In the genomic region with DNA sequence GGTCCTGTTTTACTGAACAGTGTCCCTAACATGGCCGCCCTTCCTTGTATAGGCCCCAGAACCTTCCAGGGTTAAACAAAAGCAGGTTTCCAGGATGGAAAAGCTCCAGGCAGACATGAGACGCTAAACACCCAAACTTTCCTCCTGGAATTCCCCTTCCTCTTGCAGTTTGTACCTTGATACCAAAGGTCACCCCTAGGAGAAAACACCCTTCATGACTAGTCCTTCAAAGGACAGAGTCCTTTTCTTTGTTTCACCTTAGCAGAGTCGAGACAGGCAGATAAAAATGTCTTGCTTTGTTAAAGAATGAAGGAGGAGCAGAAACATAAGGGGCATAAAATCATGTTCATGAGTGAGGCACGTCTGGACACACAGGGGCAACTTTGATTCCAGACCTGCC, we compare ENCODE assay signal across 20 cellular contexts.
A peak's percentile ranks its signal among the peaks of the same experiment; 100 is the strongest.
DNase-seq lines count a peak whose midpoint lies in the region; ATAC-seq, FAIRE-seq and TF ChIP-seq lines count a peak whose summit lies in the region.
"Had no signal": no experiment of that assay in that cellular context is flagged by ENCODE, and none has a peak within 500 bp of the region (broad histone marks: within the 10 kb centered on the region; RNA-seq: fewer than 3 reads in every experiment).

No MANE protein-coding gene starts in this region.

- peaks cover 2 to 4% of the 10 kb centered on the region in 2 donors for H3K36me3 Mint-ChIP-seq in CD4-positive, alpha-beta memory T cell
- H3K36me3 Mint-ChIP-seq in nephron (ENCODE audit: low read depth), result no peaks in the 10 kb centered on the region

- CTCF ChIA-PET in CD4-positive, alpha-beta memory T cell (lab: Charles Lee; ENCODE audit: partially characterized antibody), result no interaction called here
- CTCF ChIA-PET in GM12878 (lab: Yijun Ruan, JAX), result no interaction called here

- H3K79me2 ChIP-seq in GM12878 (ENCODE audit: control insufficient read depth, insufficient read depth, low read length), result peaks cover 9% of the 10 kb centered on the region

- no peak for ATAC-seq in GM12878
- ATAC-seq: esophagus mucosa, lower lobe of right lung had no signal

- in situ Hi-C loops in GM12878 (cut with MboI), result no loop called here

- RAD21 ChIA-PET in GM12878 (lab: Charles Lee; ENCODE audit: unreplicated experiment), result interaction anchor here (1.0 to 1.8 kb wide), 5 partner anchors 10 to 22 kb away, joined by 3 to 6 read pairs (median 4); no protein-coding TSS in a partner anchor

- no TSS peak for BruUV-seq in GM12878 (replicated peaks; lab: Mats Ljungman, UMichigan)

- H3K36me3 ChIP-seq in CD4-positive, alpha-beta memory T cell (ENCODE audit: insufficient read depth, low read length), result no peaks in the 10 kb centered on the region
- H3K36me3 ChIP-seq in GM12878 (ENCODE audit: control insufficient read depth in 2 of 2, insufficient read depth in 2 of 2, low read length in 1 of 2), result no peaks in the 10 kb centered on the region
- no peaks in the 10 kb centered on the region for H3K36me3 ChIP-seq in suprapubic skin
- H3K36me3 ChIP-seq in sigmoid colon, result no peaks in the 10 kb centered on the region
- H3K36me3 ChIP-seq: lower lobe of right lung, spleen, thyroid gland had no signal

- TF ChIP-seq RAD21 in GM12878 (IDR thresholded peaks at IDR 0.05; ENCODE audit: insufficient read depth, low read depth, low read length), result no peak

- H3K4me2 ChIP-seq in GM12878 (ENCODE audit: control insufficient read depth, insufficient read depth), result no peak overlapping the region

- H3K27me3 Mint-ChIP-seq in CD4-positive, alpha-beta memory T cell, result no peaks in the 10 kb centered on the region
- peaks cover 7% of the 10 kb centered on the region for H3K27me3 Mint-ChIP-seq in nephron (ENCODE audit: low read depth)
- H3K27me3 Mint-ChIP-seq: activated naive CD8-positive, alpha-beta T cell treated with anti-CD3 and anti-CD28 coated beads for 36 hours had no signal

- no peak overlapping the region for H3K27ac ChIP-seq in CD4-positive, alpha-beta memory T cell (ENCODE audit: low read depth, low read length)
- H3K27ac ChIP-seq in HL-60 (replicated peaks) (peak overlapping the region; percentile 52), GM12878 (ENCODE audit: control insufficient read depth, insufficient read depth) (no peak overlapping the region), suprapubic skin (no peak overlapping the region), sigmoid colon (no peak overlapping the region)
- H3K27ac ChIP-seq: lower lobe of right lung, thyroid gland had no signal

- no peaks in the 10 kb centered on the region for H3K27me3 ChIP-seq in CD4-positive, alpha-beta memory T cell (ENCODE audit: insufficient read depth, low read length)
- H3K27me3 ChIP-seq in HL-60 (ENCODE audit: insufficient read depth, poor library complexity, severe bottlenecking), result no peaks in the 10 kb centered on the region
- no peaks in the 10 kb centered on the region for H3K27me3 ChIP-seq in GM12878 (replicated peaks in 1 of 2; ENCODE audit: control insufficient read depth in 2 of 2, insufficient read depth in 2 of 2, low read length in 1 of 2)
- H3K27me3 ChIP-seq in suprapubic skin, result no peaks in the 10 kb centered on the region
- no peaks in the 10 kb centered on the region for H3K27me3 ChIP-seq in sigmoid colon
- H3K27me3 ChIP-seq: spleen, thyroid gland had no signal

- no peaks in the 10 kb centered on the region for H3K9me3 ChIP-seq in CD4-positive, alpha-beta memory T cell (ENCODE audit: control insufficient read depth in 1 of 2, low read length in 2 of 2)
- H3K9me3 ChIP-seq in GM12878 (replicated peaks; ENCODE audit: control insufficient read depth, insufficient read depth, low read length) (no peaks in the 10 kb centered on the region; the same call in 2 of the 3 replicates), suprapubic skin (no peaks in the 10 kb centered on the region), sigmoid colon (no peaks in the 10 kb centered on the region)
- H3K9me3 ChIP-seq: lower lobe of right lung, spleen, thyroid gland had no signal

- peaks cover 36% of the 10 kb centered on the region for H3K4me1 ChIP-seq in CD4-positive, alpha-beta memory T cell (ENCODE audit: insufficient read depth, low read length)
- H3K4me1 ChIP-seq in GM12878 (ENCODE audit: control insufficient read depth, insufficient read depth, low read length), result peaks cover 25% of the 10 kb centered on the region
- no peaks in the 10 kb centered on the region for H3K4me1 ChIP-seq in suprapubic skin
- no peaks in the 10 kb centered on the region for H3K4me1 ChIP-seq in sigmoid colon
- H3K4me1 ChIP-seq: lower lobe of right lung, thyroid gland had no signal

- TF ChIP-seq CTCF in HL-60 (IDR thresholded peaks at IDR 0.05; ENCODE audit: insufficient read depth, low read length) (no peak), GM12878 (IDR thresholded peaks at IDR 0.05 in 2 of 3, conservative IDR thresholded peaks at IDR 0.05 in 1 of 3; ENCODE audit: control insufficient read depth in 2 of 3, extremely low read depth in 1 of 3, insufficient read depth in 1 of 3, low read depth in 3 of 3, low read length in 3 of 3) (no peak), nephron (IDR thresholded peaks at IDR 0.05; ENCODE audit: unreplicated experiment in 3 of 3) (no peak), suprapubic skin (IDR thresholded peaks at IDR 0.05) (no peak), sigmoid colon (IDR thresholded peaks at IDR 0.05) (no peak)

- no peak for FAIRE-seq in GM12878 (lab: Jason Lieb, UNC)
- FAIRE-seq: frontal cortex, keratinocyte had no signal

- H2AFZ ChIP-seq in GM12878 (ENCODE audit: control insufficient read depth, low read depth, low read length), result no peak overlapping the region

- no peak overlapping the region for H3K4me3 ChIP-seq in CD4-positive, alpha-beta memory T cell (ENCODE audit: low read length in 2 of 2)
- H3K4me3 ChIP-seq in HL-60 (replicated peaks; ENCODE audit: insufficient read depth, low read length), result no peak overlapping the region
- no peak overlapping the region for H3K4me3 ChIP-seq in GM12878
- no peak overlapping the region for H3K4me3 ChIP-seq in suprapubic skin
- H3K4me3 ChIP-seq in sigmoid colon, result no peak overlapping the region
- H3K4me3 ChIP-seq: lower lobe of right lung, spleen, thyroid gland had no signal

- peaks cover 0 to 2% (median 0%) of the 10 kb centered on the region in 8 donors for H3K9me3 Mint-ChIP-seq in CD4-positive, alpha-beta memory T cell
- peaks cover 7% of the 10 kb centered on the region for H3K9me3 Mint-ChIP-seq in nephron

- intact Hi-C loops in CD4-positive, alpha-beta memory T cell (cut with micrococcal nuclease), result loop anchor here (10.0 kb wide), 1 partner anchor 1045 kb away; a partner anchor contains a TSS
- intact Hi-C loops in GM12878 (cut with micrococcal nuclease; ENCODE audit: unreplicated experiment), result loop anchor here (10.0 kb wide), 1 partner anchor 325 kb away; no protein-coding TSS in a partner anchor
- intact Hi-C loops in sigmoid colon (cut with DNase I), result no loop called here

- SMC1A ChIA-PET in GM12878 (lab: Charles Lee; ENCODE audit: uncharacterized antibody, unreplicated experiment), result interaction anchor here (1.9 to 6.6 kb wide), 3 partner anchors 15 to 35 kb away, joined by 9 to 51 read pairs (median 49); no protein-coding TSS in a partner anchor

- H3K27ac Mint-ChIP-seq in CD4-positive, alpha-beta memory T cell, result peak overlapping the region in 4 of 7 donors; percentile 10 to 60 (median 50)
- peak overlapping the region; percentile 79 to 96 (median 88) for H3K27ac Mint-ChIP-seq in nephron
- H3K27ac Mint-ChIP-seq: activated naive CD8-positive, alpha-beta T cell treated with anti-CD3 and anti-CD28 coated beads for 36 hours had no signal

- POLR2A ChIA-PET in CD4-positive, alpha-beta memory T cell (lab: Charles Lee; ENCODE audit: partially characterized antibody), result no interaction called here
- POLR2A ChIA-PET in GM12878 (lab: Charles Lee), result no interaction called here

- TF ChIP-seq POLR2A in GM12878 (IDR thresholded peaks at IDR 0.05; ENCODE audit: low read depth, low read length), result no peak
- TF ChIP-seq POLR2A in suprapubic skin (IDR thresholded peaks at IDR 0.05), result no peak
- no peak for TF ChIP-seq POLR2A in sigmoid colon (IDR thresholded peaks at IDR 0.05)

- TF ChIP-seq EP300 in GM12878 (IDR thresholded peaks at IDR 0.05; ENCODE audit: borderline replicate concordance in 1 of 2, control insufficient read depth in 1 of 2, low read depth in 2 of 2, low read length in 2 of 2) (no peak), suprapubic skin (IDR thresholded peaks at IDR 0.05) (no peak), sigmoid colon (IDR thresholded peaks at IDR 0.05) (no peak)

- peaks cover 21 to 52% (median 26%) of the 10 kb centered on the region in 4 donors for H3K4me1 Mint-ChIP-seq in CD4-positive, alpha-beta memory T cell
- H3K4me1 Mint-ChIP-seq in nephron, result peaks cover 56% of the 10 kb centered on the region

- no peak for DNase-seq in CD4-positive, alpha-beta memory T cell
- DNase-seq in HL-60 (ENCODE audit: low read depth in 1 of 2, low spot score in 1 of 2) (no peak), GM12878 (ENCODE audit: low read depth, low spot score) (no peak), epidermal melanocyte (ENCODE audit: insufficient read length, low spot score) (no peak), suprapubic skin (ENCODE audit: low spot score in 2 of 2) (no peak), sigmoid colon (no peak)
- DNase-seq: effector CD4-positive, alpha-beta T cell; hypothalamus; lower lobe of right lung; NCI-H1436 treated with DMSO at 0.1 percent for 48 hours; NCI-H526 treated with DMSO at 0.1 percent for 48 hours; occipital lobe; spleen; stimulated activated naive CD4-positive, alpha-beta T cell treated with Interleukin-2 at 50 U/mL for 16 hours; thyroid gland had no signal

- WGBS in GM12878 (ENCODE audit: insufficient coverage, insufficient replicate concordance, low lambda C conversion rate, missing lambda C conversion rate), result 43% methylated on average over 4 of the region's 4 CpGs
- 55% methylated on average over 4 of the region's 4 CpGs for WGBS in suprapubic skin
- WGBS in sigmoid colon, 2 donors, result 46 to 77% methylated on average over 4 of the region's 4 CpGs

- H4K20me1 ChIP-seq in GM12878 (ENCODE audit: control insufficient read depth, insufficient read depth), result no peaks in the 10 kb centered on the region

- H3K9ac ChIP-seq in GM12878 (ENCODE audit: control insufficient read depth, insufficient read depth, low read length), result no peak overlapping the region

- no peak overlapping the region for H3K4me3 Mint-ChIP-seq in CD4-positive, alpha-beta memory T cell
- H3K4me3 Mint-ChIP-seq in nephron, result no peak overlapping the region
- H3K4me3 Mint-ChIP-seq: activated naive CD8-positive, alpha-beta T cell treated with anti-CD3 and anti-CD28 coated beads for 36 hours had no signal

TF ChIP-seq in GM12878, 131 proteins besides CTCF, POLR2A, EP300 and RAD21:
- no peak for TF ChIP-seq HDGF (IDR thresholded peaks at IDR 0.05)
- TF ChIP-seq NR2F1 (conservative IDR thresholded peaks at IDR 0.05), result peak; percentile 61; the same call in 1 of the 2 replicates
